ENCODE assay signal across 9 cellular contexts in genomic region chr4:185265942-185266341, GRCh38. TPM values are rescaled to one million over a fixed set of nuclear protein-coding genes. Genes with fewer than 3 reads are reported as not detected.
A peak's percentile ranks its signal among the peaks of the same experiment; 100 is the strongest.
DNase-seq lines count a peak whose midpoint lies in the region; ATAC-seq and TF ChIP-seq lines count a peak whose summit lies in the region.
"Had no signal": no experiment of that assay in that cellular context is flagged by ENCODE, and none has a peak within 500 bp of the region (broad histone marks: within the 10 kb centered on the region; RNA-seq: fewer than 3 reads in every experiment).

No MANE protein-coding gene starts in this region.

- CTCF ChIA-PET in PC-3 (lab: Charles Lee): no interaction called here

- in situ Hi-C loops in ACHN (cut with HindIII; ENCODE audit: low pct_ligation_motif_present, low pct_unique_long_range_greater_than_20kb, low sequenced_read_pairs): no loop called here

- H3K9ac ChIP-seq in PC-3 (ENCODE audit: low read length): no peak overlapping the region

- BruUV-seq in PC-3 (replicated peaks; lab: Mats Ljungman, UMichigan): no TSS peak

- no peaks in the 10 kb centered on the region for H3F3A ChIP-seq in PC-3 (ENCODE audit: low read length, unreplicated experiment)

- H3K36me3 ChIP-seq in PC-3 (ENCODE audit: low read depth, low read length): no peaks in the 10 kb centered on the region

- H3K9me2 ChIP-seq in PC-3 (replicated peaks; ENCODE audit: low read length): no peaks in the 10 kb centered on the region

- H3K4me3 ChIP-seq in PC-3 (ENCODE audit: low read length): no peak overlapping the region

- H3K27me3 ChIP-seq in PC-3 (ENCODE audit: low read length): no peaks in the 10 kb centered on the region

- H3K4me2 ChIP-seq in PC-3 (ENCODE audit: low read length): no peak overlapping the region; the same call in 1 of the 2 replicates

- no peaks in the 10 kb centered on the region for H3K9me3 ChIP-seq in PC-3 (ENCODE audit: low read length)

- POLR2A ChIA-PET in PC-3 (lab: Charles Lee; ENCODE audit: unreplicated experiment): no interaction called here

- TF ChIP-seq CTCF in PC-3 (conservative IDR thresholded peaks at IDR 0.05; ENCODE audit: low read depth, low read length): no peak

- intact Hi-C loops in PC-3 (cut with micrococcal nuclease): loop anchor here (5.0 kb wide), 1 partner anchor 41 kb away; no protein-coding TSS in a partner anchor

- no peaks in the 10 kb centered on the region for H4K20me1 ChIP-seq in PC-3 (ENCODE audit: low read length)

- H2AFZ ChIP-seq in PC-3 (ENCODE audit: low read length): no peak overlapping the region

- ATAC-seq in HG02938 (IDR thresholded peaks at IDR 0.05; ENCODE audit: unreplicated experiment) (peak; percentile 79), PC-3 (peak; percentile 64)

- H3K4me1 ChIP-seq in PC-3 (ENCODE audit: insufficient read depth, low read length): peaks cover 35% of the 10 kb centered on the region

- DNase-seq in DMS153 (lab: John Stamatoyannopoulos, UW) (peak; percentile 22), DMS153 treated with DMSO at 0.1 percent for 48 hours (lab: John Stamatoyannopoulos, UW; ENCODE audit: unreplicated experiment) (no peak), PC-3 (peak; percentile 20), myocyte (ENCODE audit: low read depth) (peak; percentile 93), H4 (ENCODE audit: low spot score) (no peak), RKO (ENCODE audit: low spot score) (no peak), ACHN (no peak)

- no peak overlapping the region for H3K27ac ChIP-seq in PC-3 (ENCODE audit: low read length)
- H3K27ac ChIP-seq: 22Rv1 had no signal

- no peaks in the 10 kb centered on the region for H3K79me2 ChIP-seq in PC-3 (ENCODE audit: low read length)

RNA-seq across cellular contexts. Expression of gene SNX25, which starts 56.5 kb away (rescaled TPM):
- total RNA-seq in PC-3 (2014; rRNA removed): 8.4 and 9.2 TPM in 2 replicates
- 12.9 and 16.7 TPM in 2 replicates for total RNA-seq in myocyte
- 7.1 TPM for polyA plus RNA-seq in myocyte (2012)
- total RNA-seq in H4 (2014; rRNA removed; shearing (Covaris generic)): 8.3 and 8.8 TPM in 2 replicates

Comparison
In these comparisons a context has a peak if more than half of its experiments do, and no peak if none do; other contexts are left out.
1. DNase-seq: peak in DMS153 (single experiment), PC-3 (single experiment) and myocyte (single experiment); none in DMS153 treated with DMSO at 0.1 percent for 48 hours (single experiment), H4 (single experiment), RKO (single experiment) and ACHN (single experiment).